ENCODE assay signal across 1 cellular context in genomic region chr3:61593630-61594029, GRCh38.
A peak's percentile ranks its signal among the peaks of the same experiment; 100 is the strongest.
TF ChIP-seq lines count a peak whose summit lies in the region.

No MANE protein-coding gene starts in this region.

TF ChIP-seq in SK-N-SH treated with all-trans-retinoic acid at 6 μM for 48 hours, 23 proteins besides CTCF, POLR2A, EP300 and RAD21 (continued from another document):
- TF ChIP-seq TSHZ2 (CRISPR knock-in tag; IDR thresholded peaks at IDR 0.05) (no peak), PATZ1 (CRISPR knock-in tag; IDR thresholded peaks at IDR 0.05; ENCODE audit: borderline replicate concordance) (no peak), ISL1 (CRISPR knock-in tag; IDR thresholded peaks at IDR 0.05) (peak; percentile 80), ZNF70 (CRISPR knock-in tag; IDR thresholded peaks at IDR 0.05) (no peak), ZFP30 (CRISPR knock-in tag; IDR thresholded peaks at IDR 0.05) (no peak), SNAI2 (CRISPR knock-in tag; IDR thresholded peaks at IDR 0.05) (no peak)
- TF ChIP-seq, protein P1, sequence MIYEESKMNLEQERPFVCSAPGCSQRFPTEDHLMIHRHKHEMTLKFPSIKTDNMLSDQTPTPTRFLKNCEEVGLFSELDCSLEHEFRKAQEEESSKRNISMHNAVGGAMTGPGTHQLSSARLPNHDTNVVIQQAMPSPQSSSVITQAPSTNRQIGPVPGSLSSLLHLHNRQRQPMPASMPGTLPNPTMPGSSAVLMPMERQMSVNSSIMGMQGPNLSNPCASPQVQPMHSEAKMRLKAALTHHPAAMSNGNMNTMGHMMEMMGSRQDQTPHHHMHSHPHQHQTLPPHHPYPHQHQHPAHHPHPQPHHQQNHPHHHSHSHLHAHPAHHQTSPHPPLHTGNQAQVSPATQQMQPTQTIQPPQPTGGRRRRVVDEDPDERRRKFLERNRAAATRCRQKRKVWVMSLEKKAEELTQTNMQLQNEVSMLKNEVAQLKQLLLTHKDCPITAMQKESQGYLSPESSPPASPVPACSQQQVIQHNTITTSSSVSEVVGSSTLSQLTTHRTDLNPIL (CRISPR knock-in tag; IDR thresholded peaks at IDR 0.05; ENCODE audit: low read depth), result 0 out of 2 replicates have a peak, but pooled peaks have one; percentile 26
